In genomic region chr12:76559277-76560082, GRCh38 we compare ENCODE assay signal across 8 cellular contexts.
DNase-seq lines count a peak whose midpoint lies in the region; ATAC-seq and TF ChIP-seq lines count a peak whose summit lies in the region.

Gene OSBPL8 (minus strand): TSS chr12:76559771. CDS start chr12:76487551, 72,220 bp downstream.

- peak; percentile 11; the same call in 1 of the 2 replicates for TF ChIP-seq CTCF in AG09319 (IDR thresholded peaks at IDR 0.05; ENCODE audit: low read depth, low read length)

- DNase-seq in AG09319 (ENCODE audit: extremely low read depth, low read depth) (peak; percentile 68), NCI-H345 (lab: John Stamatoyannopoulos, UW) (peak; percentile 91), iris pigment epithelial cell (ENCODE audit: low read depth) (peak; percentile 90)
- peak; percentile 94 to 96 (median 95) for DNase-seq in activated CD4-positive, CD25-positive, alpha-beta regulatory T cell (lab: John Stamatoyannopoulos, UW)
- peak; percentile 88 for DNase-seq in central memory CD4-positive, alpha-beta T cell
- DNase-seq in stimulated activated CD4-positive, alpha-beta T cell treated with anti-CD3 and anti-CD28 coated beads, Interleukin-12 subunit alpha, Interleukin-12 subunit beta, amount 100 ng/mL, for 4 hours: peak; percentile 98

- ATAC-seq in GM19023 (IDR thresholded peaks at IDR 0.05; ENCODE audit: unreplicated experiment) (peak; percentile 84), HG03280 (IDR thresholded peaks at IDR 0.05; ENCODE audit: unreplicated experiment) (peak; percentile 76)

Comparison
In these comparisons a context has a peak if more than half of its experiments do, and no peak if none do; other contexts are left out.
1. Peak in every context shown above with its lines: DNase-seq and ATAC-seq.